In genomic region chr1:36161656-36162531, GRCh38 we compare ENCODE assay signal across 8 cellular contexts. TPM values are rescaled to one million over a fixed set of nuclear protein-coding genes. Genes with fewer than 3 reads are reported as not detected.
A peak's percentile ranks its signal among the peaks of the same experiment; 100 is the strongest.
DNase-seq lines count a peak whose midpoint lies in the region; ATAC-seq, FAIRE-seq and TF ChIP-seq lines count a peak whose summit lies in the region.

No MANE protein-coding gene starts in this region.

- DNase-seq in activated T-cell treated with anti-CD3 and anti-CD28 coated beads for 1 hour (ENCODE audit: low read depth): peak; percentile 31
- DNase-seq in activated T-cell treated with anti-CD3 and anti-CD28 coated beads for 4 hours: no peak
- peak; percentile 48 for DNase-seq in SKM-1 treated with dmso at 0.1 percent for 144 hours (lab: John Stamatoyannopoulos, UW; ENCODE audit: unreplicated experiment)
- DNase-seq in GM12878 (ENCODE audit: low read depth, low spot score): no peak
- DNase-seq in kidney glomerular epithelial cell (lab: John Stamatoyannopoulos, UW): peak; percentile 63
- peak; percentile 56 for DNase-seq in stimulated activated CD8-positive, alpha-beta memory T cell treated with anti-CD3 and anti-CD28 coated beads, Interleukin-4, amount 100 ng/mL, for 48 hours
- DNase-seq in DMS79 (lab: John Stamatoyannopoulos, UW): no peak

- no peak for TF ChIP-seq EP300 in GM12878 (IDR thresholded peaks at IDR 0.05; ENCODE audit: borderline replicate concordance in 1 of 2, control insufficient read depth in 1 of 2, low read depth in 2 of 2, low read length in 2 of 2)

- peak overlapping the region; percentile 95 for H3K27ac ChIP-seq in GM12878 (ENCODE audit: control insufficient read depth, insufficient read depth)

- in situ Hi-C loops in GM12878 (cut with MboI): no loop called here

- H3K4me1 ChIP-seq in GM12878 (ENCODE audit: control insufficient read depth, insufficient read depth, low read length): peaks cover 51% of the 10 kb centered on the region

- peak overlapping the region; percentile 89 for H3K9ac ChIP-seq in GM12878 (ENCODE audit: control insufficient read depth, insufficient read depth, low read length)

- no peak for TF ChIP-seq CTCF in GM12878 (IDR thresholded peaks at IDR 0.05 in 2 of 3, conservative IDR thresholded peaks at IDR 0.05 in 1 of 3; ENCODE audit: control insufficient read depth in 2 of 3, extremely low read depth in 1 of 3, insufficient read depth in 1 of 3, low read depth in 3 of 3, low read length in 3 of 3)

- TF ChIP-seq POLR2A in GM12878 (IDR thresholded peaks at IDR 0.05; ENCODE audit: low read depth, low read length): peak; percentile 61

- intact Hi-C loops in GM12878 (cut with micrococcal nuclease; ENCODE audit: unreplicated experiment): no loop called here

- POLR2A ChIA-PET in GM12878 (lab: Charles Lee): interaction anchor here (0.6 to 5.4 kb wide), 11 partner anchors 10 to 1314 kb away, joined by 3 to 86 read pairs (median 5); partner anchors contain the start of genes THRAP3 and TRAPPC3

- TF ChIP-seq RAD21 in GM12878 (IDR thresholded peaks at IDR 0.05; ENCODE audit: insufficient read depth, low read depth, low read length): no peak

- peak; percentile 60 for ATAC-seq in GM12878
- no peak for ATAC-seq in HG03097 (IDR thresholded peaks at IDR 0.05; ENCODE audit: low FRiP score, unreplicated experiment)

- FAIRE-seq in GM12878 (lab: Jason Lieb, UNC): no peak

- H3K79me2 ChIP-seq in GM12878 (ENCODE audit: control insufficient read depth, insufficient read depth, low read length): peaks cover 88% of the 10 kb centered on the region

- WGBS in GM12878 (ENCODE audit: insufficient coverage, insufficient replicate concordance, low lambda C conversion rate, missing lambda C conversion rate): 31% methylated on average over 14 of the region's 14 CpGs

- peaks cover 0 to 8% of the 10 kb centered on the region in 2 experiments; a peak in 2 of 4 replicates for H3K36me3 ChIP-seq in GM12878 (ENCODE audit: control insufficient read depth in 2 of 2, insufficient read depth in 2 of 2, low read length in 1 of 2)

- H3K27me3 ChIP-seq in GM12878 (replicated peaks in 1 of 2; ENCODE audit: control insufficient read depth in 2 of 2, insufficient read depth in 2 of 2, low read length in 1 of 2): no peaks in the 10 kb centered on the region

- H3K9me3 ChIP-seq in GM12878 (replicated peaks; ENCODE audit: control insufficient read depth, insufficient read depth, low read length): no peaks in the 10 kb centered on the region

- CTCF ChIA-PET in GM12878 (lab: Yijun Ruan, JAX): interaction anchor here (0.9 to 7.3 kb wide), 11 partner anchors 8 to 125 kb away, joined by 3 to 136 read pairs (median 5); partner anchors contain the start of genes THRAP3 and TRAPPC3

- 0 out of 2 replicates have a peak overlapping the region, but pooled peaks have one; percentile 24 for H2AFZ ChIP-seq in GM12878 (ENCODE audit: control insufficient read depth, low read depth, low read length)

- no peaks in the 10 kb centered on the region; the same call in 1 of the 2 replicates for H4K20me1 ChIP-seq in GM12878 (ENCODE audit: control insufficient read depth, insufficient read depth)

- SMC1A ChIA-PET in GM12878 (lab: Charles Lee; ENCODE audit: uncharacterized antibody, unreplicated experiment): interaction anchor here (0.8 to 7.5 kb wide), 10 partner anchors 11 to 235 kb away, joined by 3 to 135 read pairs (median 4); partner anchors contain the start of genes SH3D21 and TRAPPC3

- peak overlapping the region; percentile 70 for H3K4me2 ChIP-seq in GM12878 (ENCODE audit: control insufficient read depth, insufficient read depth)

- RAD21 ChIA-PET in GM12878 (lab: Charles Lee; ENCODE audit: unreplicated experiment): interaction anchor here (0.7 to 6.3 kb wide), 11 partner anchors 11 to 278 kb away, joined by 3 to 146 read pairs (median 4); partner anchors contain the start of genes THRAP3 and TRAPPC3

- BruUV-seq in GM12878 (replicated peaks; lab: Mats Ljungman, UMichigan): TSS peak; percentile 80

- H3K4me3 ChIP-seq in GM12878: peak overlapping the region; percentile 85

TF ChIP-seq in GM12878, 131 proteins besides CTCF, POLR2A, EP300 and RAD21 (continues in another document):
- TF ChIP-seq PAX5 (IDR thresholded peaks at IDR 0.05; ENCODE audit: borderline replicate concordance, low read depth, low read length) (no peak), LARP7 (IDR thresholded peaks at IDR 0.05) (peak; percentile 67; the same call in 1 of the 2 replicates), MTA2 (IDR thresholded peaks at IDR 0.05; ENCODE audit: low read depth) (peak; percentile 43; the same call in 1 of the 2 replicates), MTA3 (IDR thresholded peaks at IDR 0.05; ENCODE audit: borderline replicate concordance, low read length) (no peak), RAD51 (IDR thresholded peaks at IDR 0.05) (peak; percentile 35; the same call in 1 of the 2 replicates), ZNF24 (IDR thresholded peaks at IDR 0.05) (0 out of 2 replicates have a peak, but pooled peaks have one; percentile 16), ZBTB33 (IDR thresholded peaks at IDR 0.05) (no peak), EED (IDR thresholded peaks at IDR 0.05; ENCODE audit: low read depth) (peak; percentile 71)

RNA-seq across cellular contexts. Expression of gene MAP7D1, which starts 5.9 kb away (rescaled TPM):
- total RNA-seq in GM12878 (2013; cell fraction: nucleolus; rRNA removed): 40.9 and 49.7 TPM in 2 replicates
- 36.2 and 44.4 TPM in 2 replicates for total RNA-seq in GM12878 (2014; rRNA removed)
- total RNA-seq in GM12878 (2014; rRNA removed; fragmentation: Illumina TruSeq; extraction: Trizol): 26.9 and 32.0 TPM in 2 replicates
- 95.6 and 97.6 TPM in 2 replicates for total RNA-seq in GM12878 (2021)
- 26.1 TPM for polyA plus RNA-seq in GM12878 (2011; ENCODE audit: low read depth)
- polyA plus RNA-seq in GM12878 (2011; rRNA removed): 10.2 and 16.4 TPM in 2 replicates
- 16.5 and 22.1 TPM in 2 replicates for polyA plus RNA-seq in GM12878 (2011; cell fraction: cytosol; rRNA removed)
- polyA plus RNA-seq in GM12878 (2011; cell fraction: nucleus; rRNA removed): 40.7 and 54.8 TPM in 2 replicates
- 34.5 and 44.0 TPM in 2 replicates for polyA plus RNA-seq in GM12878 (2012)
- polyA plus RNA-seq in GM12878 (2014; fragmentation: Illumina TruSeq; extraction: Trizol): 17.8 and 38.9 TPM in 2 replicates
- 10 to 100 TPM in 1 of 2 experiments, 1 to 10 TPM in 1; 4.4 to 11.2 TPM for polyA plus RNA-seq in GM12878 (2014; fragmentation: Nextera tagmentation; extraction: Ambion mirVana)
- 45.3 and 55.6 TPM in 2 replicates for polyA plus RNA-seq in GM12878 (2014; rRNA removed)
- 10 to 100 TPM; 10.0 to 14.4 TPM for polyA plus RNA-seq in GM12878 (2016; fragmentation: Nextera tagmentation; extraction: Ambion mirVana)
- polyA minus RNA-seq in GM12878 (2011; rRNA and poly(A)+ RNA removed): 9.6 and 19.9 TPM in 2 replicates
- polyA minus RNA-seq in GM12878 (2011; cell fraction: cytosol; rRNA and poly(A)+ RNA removed): 19.1 and 22.8 TPM in 2 replicates
- polyA minus RNA-seq in GM12878 (2011; cell fraction: nucleus; rRNA and poly(A)+ RNA removed): 8.7 and 20.3 TPM in 2 replicates

RNA-seq across cellular contexts. Expression of gene TRAPPC3, which starts 12.6 kb away (rescaled TPM):
- 29.1 and 32.2 TPM in 2 replicates for total RNA-seq in GM12878 (2013; cell fraction: nucleolus; rRNA removed)
- total RNA-seq in GM12878 (2014; rRNA removed): 68.0 and 72.2 TPM in 2 replicates
- 59.7 and 59.9 TPM in 2 replicates for total RNA-seq in GM12878 (2014; rRNA removed; fragmentation: Illumina TruSeq; extraction: Trizol)
- total RNA-seq in GM12878 (2021): 54.4 and 60.0 TPM in 2 replicates
- polyA plus RNA-seq in GM12878 (2011; ENCODE audit: low read depth): 43.1 TPM
- polyA plus RNA-seq in GM12878 (2011; rRNA removed): 75.3 and 80.2 TPM in 2 replicates
- polyA plus RNA-seq in GM12878 (2011; cell fraction: cytosol; rRNA removed): 60.3 and 63.1 TPM in 2 replicates
- 37.8 and 39.7 TPM in 2 replicates for polyA plus RNA-seq in GM12878 (2011; cell fraction: nucleus; rRNA removed)
- polyA plus RNA-seq in GM12878 (2012): 39.8 and 44.0 TPM in 2 replicates
- 77.8 and 93.7 TPM in 2 replicates for polyA plus RNA-seq in GM12878 (2014; fragmentation: Illumina TruSeq; extraction: Trizol)
- 10 to 100 TPM; 14.7 to 24.5 TPM for polyA plus RNA-seq in GM12878 (2014; fragmentation: Nextera tagmentation; extraction: Ambion mirVana)
- 73.1 and 74.9 TPM in 2 replicates for polyA plus RNA-seq in GM12878 (2014; rRNA removed)
- 100 to 1,000 TPM; 113 to 122 TPM for polyA plus RNA-seq in GM12878 (2016; fragmentation: Nextera tagmentation; extraction: Ambion mirVana)
- polyA minus RNA-seq in GM12878 (2011; rRNA and poly(A)+ RNA removed): 22.7 and 23.2 TPM in 2 replicates
- polyA minus RNA-seq in GM12878 (2011; cell fraction: cytosol; rRNA and poly(A)+ RNA removed): 11.0 and 13.9 TPM in 2 replicates
- polyA minus RNA-seq in GM12878 (2011; cell fraction: nucleus; rRNA and poly(A)+ RNA removed): 6.9 and 11.8 TPM in 2 replicates

RNA-seq across cellular contexts. Expression of gene COL8A2, which starts 36.9 kb away (rescaled TPM):
- total RNA-seq in GM12878 (2013; cell fraction: nucleolus; rRNA removed): 0.10 and 0.29 TPM in 2 replicates
- 0.05 TPM in 1 of 2 replicates, not detected in the other for total RNA-seq in GM12878 (2014; rRNA removed)
- total RNA-seq in GM12878 (2014; rRNA removed; fragmentation: Illumina TruSeq; extraction: Trizol): not detected in 2 replicates
- 0.08 TPM in 1 of 2 replicates, not detected in the other for total RNA-seq in GM12878 (2021)
- polyA plus RNA-seq in GM12878 (2011; ENCODE audit: low read depth): 0.05 TPM
- not detected in 2 replicates for polyA plus RNA-seq in GM12878 (2011; rRNA removed)
- not detected in 2 replicates for polyA plus RNA-seq in GM12878 (2011; cell fraction: cytosol; rRNA removed)
- polyA plus RNA-seq in GM12878 (2011; cell fraction: nucleus; rRNA removed): 0.03 TPM in 1 of 2 replicates, not detected in the other
- polyA plus RNA-seq in GM12878 (2012): 0.03 and 0.07 TPM in 2 replicates
- polyA plus RNA-seq in GM12878 (2014; fragmentation: Illumina TruSeq; extraction: Trizol): 0.01 TPM in 1 of 2 replicates, not detected in the other
- polyA plus RNA-seq in GM12878 (2014; fragmentation: Nextera tagmentation; extraction: Ambion mirVana): not detected
- polyA plus RNA-seq in GM12878 (2014; rRNA removed): 0.03 TPM in 1 of 2 replicates, not detected in the other
- not detected for polyA plus RNA-seq in GM12878 (2016; fragmentation: Nextera tagmentation; extraction: Ambion mirVana)
- not detected in 2 replicates for polyA minus RNA-seq in GM12878 (2011; rRNA and poly(A)+ RNA removed)
- polyA minus RNA-seq in GM12878 (2011; cell fraction: cytosol; rRNA and poly(A)+ RNA removed): not detected in 2 replicates
- not detected in 2 replicates for polyA minus RNA-seq in GM12878 (2011; cell fraction: nucleus; rRNA and poly(A)+ RNA removed)

Comparison
In these comparisons a context has a peak if more than half of its experiments do, and no peak if none do; other contexts are left out.
1. DNase-seq: peak in activated T-cell treated with anti-CD3 and anti-CD28 coated beads for 1 hour (single experiment), SKM-1 treated with dmso at 0.1 percent for 144 hours (single experiment), kidney glomerular epithelial cell (single experiment) and stimulated activated CD8-positive, alpha-beta memory T cell treated with anti-CD3 and anti-CD28 coated beads, Interleukin-4, amount 100 ng/mL, for 48 hours (single experiment); none in activated T-cell treated with anti-CD3 and anti-CD28 coated beads for 4 hours (single experiment), GM12878 (single experiment) and DMS79 (single experiment).